ENCODE assay signal across 10 cellular contexts in genomic region chr2:75607988-75608683, GRCh38. TPM values are rescaled to one million over a fixed set of nuclear protein-coding genes. Genes with fewer than 3 reads are reported as not detected.
DNase-seq lines count a peak whose midpoint lies in the region; TF ChIP-seq lines count a peak whose summit lies in the region.
"Had no signal": no experiment of that assay in that cellular context is flagged by ENCODE, and none has a peak within 500 bp of the region (broad histone marks: within the 10 kb centered on the region; RNA-seq: fewer than 3 reads in every experiment).

No MANE protein-coding gene starts in this region.

- peaks cover 9% of the 10 kb centered on the region for H3K9me3 Mint-ChIP-seq in neural crest cell
- H3K9me3 Mint-ChIP-seq in immature natural killer cell = no peaks in the 10 kb centered on the region
- H3K9me3 Mint-ChIP-seq: activated T-cell treated with anti-CD3 and anti-CD28 coated beads, Interleukin-2, amount 50 U/mL, for 24 hours; T-helper 2 cell treated with Interferon-gamma antibody and Interleukin-4, amounts not matched to agents 5 μg/mL and 100 μg/mL, for 36 hours had no signal

- no peaks in the 10 kb centered on the region for H3K36me3 ChIP-seq in Loucy (ENCODE audit: insufficient read depth, low read length)

- peaks cover 6% of the 10 kb centered on the region for H3K4me1 ChIP-seq in Loucy (ENCODE audit: insufficient read depth, low read length, poor library complexity, severe bottlenecking)

- H3K27ac ChIP-seq in epithelial cell of prostate = peak overlapping the region; percentile 80

- no peaks in the 10 kb centered on the region for H3K79me2 ChIP-seq in Loucy (ENCODE audit: insufficient read depth, low read length)

- no peaks in the 10 kb centered on the region for H3F3A ChIP-seq in Loucy (ENCODE audit: low read depth)

- H3K9me2 ChIP-seq in Loucy (replicated peaks; ENCODE audit: low read depth, low read length) = no peaks in the 10 kb centered on the region

- H3K27me3 Mint-ChIP-seq in neural crest cell (ENCODE audit: low read depth) (no peaks in the 10 kb centered on the region), immature natural killer cell (ENCODE audit: low read depth in 3 of 3) (peaks cover 4 to 16% (median 11%) of the 10 kb centered on the region in 3 donors)

- H3K27ac Mint-ChIP-seq in neural crest cell (ENCODE audit: unreplicated experiment) = peak overlapping the region; percentile 47
- H3K27ac Mint-ChIP-seq in immature natural killer cell = no peak overlapping the region
- H3K27ac Mint-ChIP-seq: activated T-cell treated with anti-CD3 and anti-CD28 coated beads, Interleukin-2, amount 50 U/mL, for 24 hours; T-helper 2 cell treated with Interferon-gamma antibody and Interleukin-4, amounts not matched to agents 5 μg/mL and 100 μg/mL, for 36 hours had no signal

- peaks cover 3% of the 10 kb centered on the region for H3K36me3 Mint-ChIP-seq in neural crest cell (ENCODE audit: low read depth)
- no peaks in the 10 kb centered on the region for H3K36me3 Mint-ChIP-seq in immature natural killer cell

- DNase-seq in EH (ENCODE audit: low read depth) (peak; percentile 30), epithelial cell of prostate (ENCODE audit: low read depth, low spot score) (no peak), neural crest cell (ENCODE audit: low read depth, low spot score) (no peak), AML-193 (lab: John Stamatoyannopoulos, UW) (no peak), immature natural killer cell (no peak), NCI-H1417 (lab: John Stamatoyannopoulos, UW) (no peak)
- no peak for DNase-seq in stimulated activated CD4-positive, alpha-beta T cell treated with anti-CD3 and anti-CD28 coated beads, Interleukin-2, amount 100 ng/mL, for 24 hours

- no peak overlapping the region for H3K9ac ChIP-seq in Loucy (ENCODE audit: low read depth, low read length, poor library complexity, severe bottlenecking)

- no peaks in the 10 kb centered on the region for H4K20me1 ChIP-seq in Loucy (ENCODE audit: insufficient read depth, low read length, poor library complexity, severe bottlenecking)

- peak overlapping the region; percentile 75 for H3K4me3 Mint-ChIP-seq in neural crest cell
- no peak overlapping the region for H3K4me3 Mint-ChIP-seq in immature natural killer cell
- H3K4me3 Mint-ChIP-seq: activated T-cell treated with anti-CD3 and anti-CD28 coated beads, Interleukin-2, amount 50 U/mL, for 24 hours; T-helper 2 cell treated with Interferon-gamma antibody and Interleukin-4, amounts not matched to agents 5 μg/mL and 100 μg/mL, for 36 hours had no signal

- H3K9me3 ChIP-seq in Loucy (ENCODE audit: insufficient read depth, low read depth, low read length) = no peaks in the 10 kb centered on the region

- TF ChIP-seq CTCF in Loucy (conservative IDR thresholded peaks at IDR 0.05; ENCODE audit: low read length) (no peak), neural crest cell (conservative IDR thresholded peaks at IDR 0.05) (no peak)

- peak overlapping the region; percentile 53 for H3K4me2 ChIP-seq in Loucy (ENCODE audit: low read depth, low read length, poor library complexity, severe bottlenecking)

- H3K4me3 ChIP-seq in Loucy (ENCODE audit: low read length, poor library complexity, severe bottlenecking) = no peak overlapping the region

- H2AFZ ChIP-seq in Loucy (ENCODE audit: low read length) = peak overlapping the region; percentile 61

- no peaks in the 10 kb centered on the region for H3K27me3 ChIP-seq in Loucy (ENCODE audit: insufficient read depth, low read length, poor library complexity, severe bottlenecking)

- H3K4me1 Mint-ChIP-seq in neural crest cell = peaks cover 44% of the 10 kb centered on the region
- no peaks in the 10 kb centered on the region for H3K4me1 Mint-ChIP-seq in immature natural killer cell

RNA-seq across cellular contexts. Expression of gene MRPL19, which starts 38.4 kb away (rescaled TPM):
- total RNA-seq in neural crest cell = 64.5 and 66.7 TPM in 2 replicates
- 10 to 100 TPM; 31.4 to 42.5 (median 34.0) TPM for polyA plus RNA-seq in immature natural killer cell

RNA-seq across cellular contexts. Expression of gene EVA1A, which starts 47.4 kb away (rescaled TPM):
- total RNA-seq in neural crest cell = 3.6 and 3.8 TPM in 2 replicates
- polyA plus RNA-seq in immature natural killer cell = not detected
